In genomic region chr1:227069490-227069889, GRCh38 we compare ENCODE assay signal across 27 cellular contexts.
"Had no signal": no experiment of that assay in that cellular context is flagged by ENCODE, and none has a peak within 500 bp of the region (broad histone marks: within the 10 kb centered on the region; RNA-seq: fewer than 3 reads in every experiment).

No MANE protein-coding gene starts in this region.

- H3K27ac ChIP-seq: ascending aorta, brain microvascular endothelial cell, esophagus squamous epithelium, gastroesophageal sphincter had no signal

- DNase-seq: activated CD4-positive, alpha-beta memory T cell treated with anti-CD3 and anti-CD28 coated beads for 36 hours; activated CD4-positive, alpha-beta T cell treated with anti-CD3 and anti-CD28 coated beads for 36 hours; activated CD4-positive, alpha-beta T cell treated with anti-CD3 and anti-CD28 coated beads, Interleukin-2, amount 10 ng/mL, durations not matched to agents 24 days and 14 days; activated CD4-positive, CD25-positive, alpha-beta regulatory T cell; activated CD4-positive, CD25-positive, alpha-beta regulatory T cell treated with anti-CD3 and anti-CD28 coated beads, Interleukin-2, amount 50 U/mL, for 72 hours; activated CD8-positive, alpha-beta memory T cell treated with anti-CD3 and anti-CD28 coated beads, Interleukin-2, amount 10 ng/mL, durations not matched to agents 7 days and 5 days; activated CD8-positive, alpha-beta memory T cell treated with anti-CD3 and anti-CD28 coated beads, Interleukin-2, amount 50 U/mL, for 4 hours; activated CD8-positive, alpha-beta T cell treated with anti-CD3 and anti-CD28 coated beads, Interleukin-2, amount 10 ng/mL, durations not matched to agents 7 days and 5 days; activated gamma-delta T cell; activated naive CD4-positive, alpha-beta T cell; activated naive CD4-positive, alpha-beta T cell treated with anti-CD3 and anti-CD28 coated beads, Interleukin-2, amount 10 ng/mL, durations not matched to agents 7 days and 5 days; activated naive CD8-positive, alpha-beta T cell treated with anti-CD3 and anti-CD28 coated beads, Interleukin-2, amount 10 ng/mL, durations not matched to agents 7 days and 5 days; activated T-cell treated with anti-CD3 and anti-CD28 coated beads, Interleukin-2, amount 50 U/mL, for 24 hours; activated T-cell treated with anti-CD3 and anti-CD28 coated beads, Interleukin-2, amount 50 U/mL, for 72 hours; brain microvascular endothelial cell; cortex of kidney; dermis blood vessel endothelial cell; effector CD4-positive, alpha-beta T cell; effector memory CD8-positive, alpha-beta T cell; erythroblast; esophagus squamous epithelium; foreskin melanocyte; T-helper 2 cell had no signal

- H3K27ac Mint-ChIP-seq: activated CD4-positive, alpha-beta memory T cell treated with anti-CD3 and anti-CD28 coated beads for 36 hours; activated CD4-positive, alpha-beta T cell treated with anti-CD3 and anti-CD28 coated beads for 36 hours; activated CD4-positive, alpha-beta T cell treated with anti-CD3 and anti-CD28 coated beads, Interleukin-2, amount 10 ng/mL, durations not matched to agents 24 days and 14 days; activated CD8-positive, alpha-beta memory T cell treated with anti-CD3 and anti-CD28 coated beads, Interleukin-2, amount 10 ng/mL, durations not matched to agents 7 days and 5 days; activated CD8-positive, alpha-beta T cell treated with anti-CD3 and anti-CD28 coated beads, Interleukin-2, amount 10 ng/mL, durations not matched to agents 7 days and 5 days; activated naive CD4-positive, alpha-beta T cell treated with anti-CD3 and anti-CD28 coated beads, Interleukin-2, amount 10 ng/mL, durations not matched to agents 7 days and 5 days; activated naive CD4-positive, alpha-beta T cell treated with anti-CD3 and anti-CD28 coated beads, Interleukin-2, amount 50 U/mL, for 72 hours; activated naive CD8-positive, alpha-beta T cell treated with anti-CD3 and anti-CD28 coated beads, Interleukin-2, amount 10 ng/mL, durations not matched to agents 7 days and 5 days; activated T-cell treated with anti-CD3 and anti-CD28 coated beads, Interleukin-2, amount 50 U/mL, for 24 hours; activated T-cell treated with anti-CD3 and anti-CD28 coated beads, Interleukin-2, amount 50 U/mL, for 72 hours; effector memory CD8-positive, alpha-beta T cell had no signal

- H3K4me1 ChIP-seq: ascending aorta, esophagus squamous epithelium had no signal

- H3K27me3 Mint-ChIP-seq: activated naive CD4-positive, alpha-beta T cell treated with anti-CD3 and anti-CD28 coated beads, Interleukin-2, amount 10 ng/mL, durations not matched to agents 7 days and 5 days had no signal

- H3K9me3 Mint-ChIP-seq: activated CD4-positive, alpha-beta memory T cell treated with anti-CD3 and anti-CD28 coated beads for 36 hours; activated CD4-positive, alpha-beta T cell treated with anti-CD3 and anti-CD28 coated beads, Interleukin-2, amount 10 ng/mL, durations not matched to agents 24 days and 14 days; activated naive CD4-positive, alpha-beta T cell treated with anti-CD3 and anti-CD28 coated beads, Interleukin-2, amount 10 ng/mL, durations not matched to agents 7 days and 5 days; activated naive CD4-positive, alpha-beta T cell treated with anti-CD3 and anti-CD28 coated beads, Interleukin-2, amount 50 U/mL, for 72 hours; activated naive CD8-positive, alpha-beta T cell treated with anti-CD3 and anti-CD28 coated beads, Interleukin-2, amount 10 ng/mL, durations not matched to agents 7 days and 5 days; activated T-cell treated with anti-CD3 and anti-CD28 coated beads, Interleukin-2, amount 50 U/mL, for 24 hours; activated T-cell treated with anti-CD3 and anti-CD28 coated beads, Interleukin-2, amount 50 U/mL, for 72 hours; central memory CD8-positive, alpha-beta T cell; effector memory CD8-positive, alpha-beta T cell had no signal

- H3K36me3 Mint-ChIP-seq: activated CD4-positive, alpha-beta memory T cell treated with anti-CD3 and anti-CD28 coated beads for 36 hours; activated CD8-positive, alpha-beta memory T cell treated with anti-CD3 and anti-CD28 coated beads, Interleukin-2, amount 10 ng/mL, durations not matched to agents 7 days and 5 days; activated naive CD4-positive, alpha-beta T cell treated with anti-CD3 and anti-CD28 coated beads, Interleukin-2, amount 10 ng/mL, durations not matched to agents 7 days and 5 days; activated naive CD4-positive, alpha-beta T cell treated with anti-CD3 and anti-CD28 coated beads, Interleukin-2, amount 50 U/mL, for 72 hours; activated naive CD8-positive, alpha-beta T cell treated with anti-CD3 and anti-CD28 coated beads, Interleukin-2, amount 10 ng/mL, durations not matched to agents 7 days and 5 days had no signal

- H3K4me3 ChIP-seq: ascending aorta, esophagus squamous epithelium, gastroesophageal sphincter had no signal

- H3K4me3 Mint-ChIP-seq: activated CD4-positive, alpha-beta memory T cell treated with anti-CD3 and anti-CD28 coated beads for 36 hours; activated CD4-positive, alpha-beta T cell treated with anti-CD3 and anti-CD28 coated beads for 36 hours; activated CD4-positive, alpha-beta T cell treated with anti-CD3 and anti-CD28 coated beads, Interleukin-2, amount 10 ng/mL, durations not matched to agents 24 days and 14 days; activated CD8-positive, alpha-beta memory T cell treated with anti-CD3 and anti-CD28 coated beads, Interleukin-2, amount 10 ng/mL, durations not matched to agents 7 days and 5 days; activated CD8-positive, alpha-beta T cell treated with anti-CD3 and anti-CD28 coated beads, Interleukin-2, amount 10 ng/mL, durations not matched to agents 7 days and 5 days; activated naive CD4-positive, alpha-beta T cell treated with anti-CD3 and anti-CD28 coated beads, Interleukin-2, amount 10 ng/mL, durations not matched to agents 7 days and 5 days; activated naive CD8-positive, alpha-beta T cell treated with anti-CD3 and anti-CD28 coated beads, Interleukin-2, amount 10 ng/mL, durations not matched to agents 7 days and 5 days; activated T-cell treated with anti-CD3 and anti-CD28 coated beads, Interleukin-2, amount 50 U/mL, for 24 hours; activated T-cell treated with anti-CD3 and anti-CD28 coated beads, Interleukin-2, amount 50 U/mL, for 72 hours; central memory CD8-positive, alpha-beta T cell; effector memory CD8-positive, alpha-beta T cell had no signal

- H3K27me3 ChIP-seq: ascending aorta, brain microvascular endothelial cell, esophagus squamous epithelium, gastroesophageal sphincter had no signal

- H3K9me3 ChIP-seq: ascending aorta, esophagus squamous epithelium, gastroesophageal sphincter had no signal

- H3K4me1 Mint-ChIP-seq: activated naive CD4-positive, alpha-beta T cell treated with anti-CD3 and anti-CD28 coated beads, Interleukin-2, amount 10 ng/mL, durations not matched to agents 7 days and 5 days; activated naive CD8-positive, alpha-beta T cell treated with anti-CD3 and anti-CD28 coated beads, Interleukin-2, amount 10 ng/mL, durations not matched to agents 7 days and 5 days; central memory CD8-positive, alpha-beta T cell had no signal
